ENCODE assay signal across 20 cellular contexts in the genomic region with DNA sequence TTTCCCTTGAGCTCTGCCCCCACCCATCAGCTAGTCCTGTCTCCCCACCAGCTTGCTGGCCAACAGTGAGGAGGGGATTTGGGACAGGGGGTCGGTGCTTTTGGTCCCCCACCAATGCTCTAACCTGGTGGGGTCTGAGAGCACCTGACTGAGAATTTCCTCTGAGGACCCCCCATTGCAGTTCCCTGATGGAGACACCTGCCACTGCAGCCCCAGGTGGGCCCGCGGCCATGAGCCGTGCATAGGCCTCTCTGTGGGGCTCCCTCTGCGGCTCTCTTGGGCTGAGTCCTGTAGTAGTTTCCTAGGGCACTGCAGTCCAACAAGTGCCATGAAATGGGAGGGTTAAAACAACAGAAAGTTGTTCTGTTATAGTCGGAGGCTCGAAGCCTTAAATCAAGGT.
"Had no signal": no experiment of that assay in that cellular context is flagged by ENCODE, and none has a peak within 500 bp of the region (broad histone marks: within the 10 kb centered on the region; RNA-seq: fewer than 3 reads in every experiment).

No MANE protein-coding gene starts in this region.

- H3K4me1 ChIP-seq: colonic mucosa, suprapubic skin had no signal

- H3K36me3 ChIP-seq: colonic mucosa, ovary had no signal

- H3K27me3 ChIP-seq: colonic mucosa, gastrocnemius medialis, ovary, spleen, suprapubic skin had no signal

- ATAC-seq: esophagus mucosa; left lobe of liver; naive thymus-derived CD8-positive, alpha-beta T cell; stimulated activated naive B cell treated with anti-CD40 and anti-IgM and Interleukin-4, amounts not matched to agents 10 μg/mL and 1 μg/mL and 100 μg/mL, for 72 hours had no signal

- H3K9me3 ChIP-seq: colonic mucosa, gastrocnemius medialis, ovary, psoas muscle, spleen, suprapubic skin had no signal

- DNase-seq: colonic mucosa; effector CD8-positive, alpha-beta T cell; endodermal cell; foreskin fibroblast; gastrocnemius medialis; kidney; mammary epithelial cell; mesendoderm; naive thymus-derived CD8-positive, alpha-beta T cell; nephron progenitor cell; spleen; stimulated activated naive B cell treated with anti-CD40 and anti-IgM and Interleukin-4, amounts not matched to agents 10 μg/mL and 1 μg/mL and 100 μg/mL, for 72 hours; trophoblast cell had no signal

- H3K4me3 ChIP-seq: colonic mucosa, ovary, psoas muscle, skin epidermis, spleen, suprapubic skin had no signal

- H3K27ac ChIP-seq: colonic mucosa, epithelial cell of prostate, gastrocnemius medialis, ovary, psoas muscle, skin epidermis, spleen, suprapubic skin had no signal
